9 cellular contexts compared by ENCODE assay signal in the genomic region with DNA sequence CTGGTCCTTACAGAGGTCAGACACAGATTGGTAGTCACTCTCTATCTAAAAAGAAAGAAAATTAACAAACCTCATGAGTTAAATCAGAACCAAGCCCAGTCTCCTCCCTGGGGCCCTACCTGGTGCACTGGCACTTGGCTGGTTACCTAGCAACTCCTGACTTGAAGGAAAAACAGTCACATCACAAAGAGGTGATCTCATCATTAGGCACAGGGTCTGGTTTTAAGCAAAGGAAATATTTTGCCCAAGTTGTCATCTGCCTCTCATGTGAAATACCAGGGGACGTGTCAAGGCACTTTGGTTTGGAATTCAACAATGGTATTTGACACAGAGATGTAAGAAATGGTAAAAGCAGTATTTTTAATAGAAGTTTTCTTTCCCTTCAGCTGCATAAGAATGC. TPM values are rescaled to one million over a fixed set of nuclear protein-coding genes. Genes with fewer than 3 reads are reported as not detected.
DNase-seq lines count a peak whose midpoint lies in the region; ATAC-seq and TF ChIP-seq lines count a peak whose summit lies in the region.
"Had no signal": no experiment of that assay in that cellular context is flagged by ENCODE, and none has a peak within 500 bp of the region (broad histone marks: within the 10 kb centered on the region; RNA-seq: fewer than 3 reads in every experiment).

No MANE protein-coding gene starts in this region.

- H3K36me3 Mint-ChIP-seq in stimulated activated naive CD8-positive, alpha-beta T cell treated with anti-CD3 and anti-CD28 coated beads, Interleukin-15, Interleukin-2, amounts not matched to agents 100 ng/mL and 50 ng/mL, for 24 hours (ENCODE audit: low read depth): no peaks in the 10 kb centered on the region

- TF ChIP-seq CTCF in foreskin keratinocyte (conservative IDR thresholded peaks at IDR 0.05): no peak

- H3K4me3 Mint-ChIP-seq in stimulated activated naive CD8-positive, alpha-beta T cell treated with anti-CD3 and anti-CD28 coated beads, Interleukin-15, Interleukin-2, amounts not matched to agents 100 ng/mL and 50 ng/mL, for 24 hours: peak overlapping the region; percentile 4

- peak overlapping the region; percentile 96 for H3K27ac ChIP-seq in foreskin keratinocyte

- H3K27me3 ChIP-seq in foreskin keratinocyte: no peaks in the 10 kb centered on the region

- peak; percentile 89 for ATAC-seq in foreskin keratinocyte

- H3K4me1 Mint-ChIP-seq in stimulated activated naive CD8-positive, alpha-beta T cell treated with anti-CD3 and anti-CD28 coated beads, Interleukin-15, Interleukin-2, amounts not matched to agents 100 ng/mL and 50 ng/mL, for 24 hours (ENCODE audit: low read depth): peaks cover 28% of the 10 kb centered on the region

- H3K9me3 Mint-ChIP-seq in stimulated activated naive CD8-positive, alpha-beta T cell treated with anti-CD3 and anti-CD28 coated beads, Interleukin-15, Interleukin-2, amounts not matched to agents 100 ng/mL and 50 ng/mL, for 24 hours: no peaks in the 10 kb centered on the region

- H3K27ac Mint-ChIP-seq in stimulated activated naive CD8-positive, alpha-beta T cell treated with anti-CD3 and anti-CD28 coated beads, Interleukin-15, Interleukin-2, amounts not matched to agents 100 ng/mL and 50 ng/mL, for 24 hours: peak overlapping the region; percentile 16

- DNase-seq in activated T-cell treated with anti-CD3 and anti-CD28 coated beads, Interleukin-2, amount 50 U/mL, for 48 hours: peak; percentile 37 to 39
- no peak for DNase-seq in activated T-cell treated with anti-CD3 and anti-CD28 coated beads for 4 hours
- peak; percentile 52 for DNase-seq in RKO (ENCODE audit: low spot score)
- peak; percentile 99 for DNase-seq in foreskin keratinocyte
- no peak for DNase-seq in NCI-H526 (lab: John Stamatoyannopoulos, UW)
- DNase-seq in Kasumi-1 (lab: John Stamatoyannopoulos, UW): no peak
- no peak for DNase-seq in NCI-H774 (lab: John Stamatoyannopoulos, UW)
- DNase-seq: activated effector memory CD4-positive, alpha-beta T cell treated with Interleukin-2 at 50 U/mL for 16 hours had no signal

- peaks cover 29% of the 10 kb centered on the region for H3K4me1 ChIP-seq in foreskin keratinocyte

- no peaks in the 10 kb centered on the region for H3K27me3 Mint-ChIP-seq in stimulated activated naive CD8-positive, alpha-beta T cell treated with anti-CD3 and anti-CD28 coated beads, Interleukin-15, Interleukin-2, amounts not matched to agents 100 ng/mL and 50 ng/mL, for 24 hours

RNA-seq across cellular contexts. Expression of a gene that starts 47.7 kb away (rescaled TPM):
- 1.7 TPM in 2 replicates for total RNA-seq in foreskin keratinocyte
- 0.26 and 0.30 TPM in 2 replicates for polyA plus RNA-seq in foreskin keratinocyte

Comparison
In these comparisons a context has a peak if more than half of its experiments do, and no peak if none do; other contexts are left out.
1. DNase-seq: peak in activated T-cell treated with anti-CD3 and anti-CD28 coated beads, Interleukin-2, amount 50 U/mL, for 48 hours (2 of 2), RKO (single experiment) and foreskin keratinocyte (2 of 2); none in activated T-cell treated with anti-CD3 and anti-CD28 coated beads for 4 hours (single experiment), NCI-H526 (0 of 2), Kasumi-1 (0 of 2) and NCI-H774 (single experiment).